1 cellular context compared by ENCODE assay signal in genomic region chr12:110453569-110454296, GRCh38.
A peak's percentile ranks its signal among the peaks of the same experiment; 100 is the strongest.
TF ChIP-seq lines count a peak whose summit lies in the region.

No MANE protein-coding gene starts in this region.

TF ChIP-seq in liver, 16 proteins besides CTCF, POLR2A, EP300 and RAD21 (continued from another document):
- TF ChIP-seq REST (IDR thresholded peaks at IDR 0.05): no peak
- TF ChIP-seq MAX (IDR thresholded peaks at IDR 0.05): no peak
- TF ChIP-seq JUND (IDR thresholded peaks at IDR 0.05): peak in 1 of 2 donors; percentile 23
